Comparison of ENCODE assay signal across 8 cellular contexts in the genomic region with DNA sequence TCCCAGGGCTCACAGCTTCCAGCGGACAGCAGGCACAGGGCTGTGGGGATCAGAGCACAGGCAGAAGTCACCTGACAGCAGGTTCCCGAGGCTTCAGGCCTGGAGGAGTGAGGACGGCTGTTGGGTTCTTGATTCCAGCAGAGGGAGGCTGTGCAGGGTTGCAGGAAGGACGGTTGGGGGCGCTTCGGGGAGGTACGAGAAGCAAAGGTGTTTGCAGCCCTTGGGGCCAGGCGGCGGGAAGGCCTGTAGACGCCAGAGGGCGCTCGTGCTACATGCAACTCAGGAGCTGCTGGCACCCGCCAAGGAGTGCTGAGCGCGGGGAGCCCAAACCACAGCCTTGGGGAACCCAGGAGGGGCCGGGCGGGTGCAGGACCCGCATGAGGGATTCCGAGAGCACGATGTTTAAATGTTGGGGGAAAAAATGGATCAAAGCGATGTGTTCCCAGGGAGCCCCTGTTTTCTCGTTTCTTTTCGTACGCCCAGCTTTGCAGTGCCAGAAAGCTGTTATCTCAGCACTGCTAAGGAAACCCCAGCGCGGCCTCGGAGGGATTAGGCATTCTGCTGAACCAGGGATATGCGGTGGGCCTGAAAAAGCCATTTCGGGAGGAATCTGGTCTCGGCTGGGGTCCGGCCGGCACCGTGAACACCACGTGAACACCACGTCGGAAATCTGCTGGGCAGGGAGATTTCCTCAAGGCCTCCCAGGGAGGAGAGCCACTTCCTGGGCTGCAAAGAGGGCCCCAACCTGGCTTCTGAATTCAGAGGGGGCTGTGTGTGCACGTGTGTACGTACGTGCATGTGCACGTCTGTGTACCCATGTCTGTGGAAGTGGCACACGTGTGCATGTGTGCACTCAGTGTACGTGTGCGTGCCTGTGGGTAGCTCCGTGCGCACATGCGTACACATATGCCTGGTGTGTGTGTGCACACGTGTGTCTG.
DNase-seq lines count a peak whose midpoint lies in the region; ATAC-seq and TF ChIP-seq lines count a peak whose summit lies in the region.

No MANE protein-coding gene starts in this region.

- H3K4me3 ChIP-seq in colonic mucosa = no peak overlapping the region

- TF ChIP-seq CTCF in colonic mucosa (IDR thresholded peaks at IDR 0.05) = peak; percentile 98

- H3K36me3 ChIP-seq in colonic mucosa = no peaks in the 10 kb centered on the region

- intact Hi-C loops in colonic mucosa (cut with DNase I) = loop anchor here (1.0 kb wide), 1 partner anchor 355 kb away; no protein-coding TSS in a partner anchor

- no peaks in the 10 kb centered on the region for H3K27me3 ChIP-seq in colonic mucosa

- H3K9ac ChIP-seq in colonic mucosa (ENCODE audit: low read depth in 2 of 2, low read length in 2 of 2) = peak overlapping the region in 1 of 2 donors; percentile 19

- no peak overlapping the region for H3K27ac ChIP-seq in colonic mucosa

- no peaks in the 10 kb centered on the region for H3K9me3 ChIP-seq in colonic mucosa

- H3K4me1 ChIP-seq in colonic mucosa = no peaks in the 10 kb centered on the region

- peak; percentile 58 for ATAC-seq in GM18861 (IDR thresholded peaks at IDR 0.05; ENCODE audit: unreplicated experiment)
- peak; percentile 53 for ATAC-seq in HG03378 (IDR thresholded peaks at IDR 0.05; ENCODE audit: unreplicated experiment)
- ATAC-seq in left lobe of liver = peak; percentile 93

- DNase-seq in A172 (ENCODE audit: low spot score) (peak; percentile 92), NCI-H524 treated with DMSO at 0.1 percent for 48 hours (lab: John Stamatoyannopoulos, UW) (peak; percentile 10), colonic mucosa (peak; percentile 92), left lobe of liver (ENCODE audit: low spot score) (peak; percentile 90)
- peak; percentile 96 for DNase-seq in activated CD4-positive, alpha-beta T cell treated with anti-CD3 and anti-CD28 coated beads for 48 hours
- DNase-seq in stimulated activated CD4-positive, alpha-beta T cell treated with anti-CD3 and anti-CD28 coated beads, Interleukin-1b, Interleukin-23, amount 100 ng/mL, for 4 hours (ENCODE audit: low read depth in 2 of 2) = peak; percentile 93 to 94

Comparison
In these comparisons a context has a peak if more than half of its experiments do, and no peak if none do; other contexts are left out.
1. DNase-seq: peak in every context shown above with its lines; median percentile 96 in activated CD4-positive, alpha-beta T cell treated with anti-CD3 and anti-CD28 coated beads for 48 hours; 94 in stimulated activated CD4-positive, alpha-beta T cell treated with anti-CD3 and anti-CD28 coated beads, Interleukin-1b, Interleukin-23, amount 100 ng/mL, for 4 hours; 92 in A172; 92 in colonic mucosa; 90 in left lobe of liver; 10 in NCI-H524 treated with DMSO at 0.1 percent for 48 hours.